ENCODE assay signal across 8 cellular contexts in genomic region chr6:168865-169455, GRCh38.
A peak's percentile ranks its signal among the peaks of the same experiment; 100 is the strongest.
DNase-seq lines count a peak whose midpoint lies in the region; ATAC-seq, FAIRE-seq and TF ChIP-seq lines count a peak whose summit lies in the region.

No MANE protein-coding gene starts in this region.

- no peak overlapping the region for H3K14ac ChIP-seq in mesenchymal stem cell (ENCODE audit: low read length in 2 of 2)

- peak; percentile 58 for DNase-seq in ACHN
- DNase-seq in GM12892 (ENCODE audit: insufficient read length) = no peak
- peak; percentile 59 for DNase-seq in NCI-H69 (lab: John Stamatoyannopoulos, UW)
- no peak for DNase-seq in chondrocyte (ENCODE audit: low spot score)
- DNase-seq in mesenchymal stem cell = peak; percentile 65
- no peak for DNase-seq in islet precursor cell
- no peak for DNase-seq in T-helper 9 cell
- DNase-seq in activated T-cell treated with anti-CD3 and anti-CD28 coated beads, Interleukin-2, amount 50 U/mL, for 72 hours = no peak

- H3K4me2 ChIP-seq in mesenchymal stem cell (ENCODE audit: low read length, poor library complexity, severe bottlenecking) = no peak overlapping the region

- no peak overlapping the region for H2AFZ ChIP-seq in mesenchymal stem cell (ENCODE audit: low read depth, low read length)

- H2BK5ac ChIP-seq in mesenchymal stem cell (ENCODE audit: low read depth, low read length, poor library complexity, severe bottlenecking) = no peak overlapping the region

- no peak overlapping the region for H2BK120ac ChIP-seq in mesenchymal stem cell (ENCODE audit: low read depth, low read length)

- H3K4me1 ChIP-seq in mesenchymal stem cell (ENCODE audit: control insufficient read depth, insufficient read depth, low read depth, low read length) = no peaks in the 10 kb centered on the region

- TF ChIP-seq POLR2A in GM12892 (IDR thresholded peaks at IDR 0.05; ENCODE audit: low read depth, low read length) = no peak

- H3K79me1 ChIP-seq in mesenchymal stem cell (replicated peaks; ENCODE audit: low read length, poor library complexity, severe bottlenecking) = no peaks in the 10 kb centered on the region

- H2AK5ac ChIP-seq in mesenchymal stem cell (ENCODE audit: low read length, severe bottlenecking) = no peak overlapping the region

- no peak for ATAC-seq in activated T-cell treated with anti-CD3 and anti-CD28 coated beads, Interleukin-2, amount 50 U/mL, for 72 hours (replicated peaks in 1 of 2)

- H3K27ac ChIP-seq in mesenchymal stem cell (ENCODE audit: low read length, poor library complexity, severe bottlenecking) = no peak overlapping the region

- peaks cover 11% of the 10 kb centered on the region for H3K4me1 Mint-ChIP-seq in chondrocyte (ENCODE audit: low read depth)
- H3K4me1 Mint-ChIP-seq in activated T-cell treated with anti-CD3 and anti-CD28 coated beads, Interleukin-2, amount 50 U/mL, for 72 hours (ENCODE audit: low read depth) = peaks cover 8% of the 10 kb centered on the region

- peak; percentile 88 for TF ChIP-seq CTCF in chondrocyte (IDR thresholded peaks at IDR 0.05)

- no peak overlapping the region for H2BK12ac ChIP-seq in mesenchymal stem cell (ENCODE audit: low read length in 2 of 2)

- no peak overlapping the region for H3K4ac ChIP-seq in mesenchymal stem cell (ENCODE audit: low read depth in 1 of 2, low read length in 2 of 2)

- peaks cover 9% of the 10 kb centered on the region for H3K9me3 Mint-ChIP-seq in chondrocyte (ENCODE audit: low read depth)
- H3K9me3 Mint-ChIP-seq in activated T-cell treated with anti-CD3 and anti-CD28 coated beads, Interleukin-2, amount 50 U/mL, for 72 hours = peaks cover 5 to 9% of the 10 kb centered on the region in 2 donors

- in situ Hi-C loops in ACHN (cut with HindIII; ENCODE audit: low pct_ligation_motif_present, low pct_unique_long_range_greater_than_20kb, low sequenced_read_pairs) = no loop called here

- H3K4me3 Mint-ChIP-seq in chondrocyte (ENCODE audit: unreplicated experiment) = no peak overlapping the region
- H3K4me3 Mint-ChIP-seq in activated T-cell treated with anti-CD3 and anti-CD28 coated beads, Interleukin-2, amount 50 U/mL, for 72 hours = no peak overlapping the region

- no peak overlapping the region for H2BK15ac ChIP-seq in mesenchymal stem cell (ENCODE audit: low read depth, poor library complexity, severe bottlenecking)

- no peaks in the 10 kb centered on the region for H3K36me3 Mint-ChIP-seq in chondrocyte (ENCODE audit: low read depth)
- peaks cover 6% of the 10 kb centered on the region in 2 donors for H3K36me3 Mint-ChIP-seq in activated T-cell treated with anti-CD3 and anti-CD28 coated beads, Interleukin-2, amount 50 U/mL, for 72 hours (ENCODE audit: insufficient read depth in 2 of 2)

- no peak overlapping the region for H4K91ac ChIP-seq in mesenchymal stem cell (ENCODE audit: low read length)

- no peak overlapping the region for H4K8ac ChIP-seq in mesenchymal stem cell (ENCODE audit: low read length)

- WGBS in mesenchymal stem cell = 0% methylated on average over 1 of the region's 3 CpGs

- peaks cover 30% of the 10 kb centered on the region for H3K27me3 Mint-ChIP-seq in chondrocyte (ENCODE audit: low read depth)
- H3K27me3 Mint-ChIP-seq in activated T-cell treated with anti-CD3 and anti-CD28 coated beads, Interleukin-2, amount 50 U/mL, for 72 hours (ENCODE audit: low read depth) = no peaks in the 10 kb centered on the region

- no peak overlapping the region for H3K9ac ChIP-seq in mesenchymal stem cell (ENCODE audit: low read length)

- H3K9me3 ChIP-seq in mesenchymal stem cell (ENCODE audit: control insufficient read depth, low read length) = no peaks in the 10 kb centered on the region

- no peak overlapping the region for H3K27ac Mint-ChIP-seq in chondrocyte (ENCODE audit: unreplicated experiment)
- no peak overlapping the region for H3K27ac Mint-ChIP-seq in activated T-cell treated with anti-CD3 and anti-CD28 coated beads, Interleukin-2, amount 50 U/mL, for 72 hours

- H3K18ac ChIP-seq in mesenchymal stem cell (ENCODE audit: low read depth in 1 of 2, low read length in 2 of 2) = no peak overlapping the region

- H3K4me3 ChIP-seq in mesenchymal stem cell (ENCODE audit: insufficient read depth in 1 of 2, low read depth in 1 of 2, low read length in 2 of 2) = no peak overlapping the region

- no peaks in the 10 kb centered on the region for H3K36me3 ChIP-seq in mesenchymal stem cell (ENCODE audit: control insufficient read depth in 1 of 2, insufficient read depth in 2 of 2, low read depth in 1 of 2, low read length in 2 of 2)

- H3K23ac ChIP-seq in mesenchymal stem cell (ENCODE audit: low read length in 2 of 2) = no peak overlapping the region

- peak; percentile 68 for FAIRE-seq in GM12892 (lab: Jason Lieb, UNC)

- H3K27me3 ChIP-seq in mesenchymal stem cell (ENCODE audit: control insufficient read depth in 1 of 2, insufficient read depth in 1 of 2, low read length in 2 of 2) = peaks cover 4 to 41% of the 10 kb centered on the region in 2 experiments

Comparison
In these comparisons a context has a peak if more than half of its experiments do, and no peak if none do; other contexts are left out.
1. DNase-seq: peak in ACHN (single experiment), NCI-H69 (single experiment) and mesenchymal stem cell (single experiment); none in GM12892 (single experiment), chondrocyte (single experiment), islet precursor cell (single experiment), T-helper 9 cell (single experiment) and activated T-cell treated with anti-CD3 and anti-CD28 coated beads, Interleukin-2, amount 50 U/mL, for 72 hours (0 of 2).